8 cellular contexts compared by ENCODE assay signal in genomic region chr15:52528465-52529288, GRCh38. TPM values are rescaled to one million over a fixed set of nuclear protein-coding genes. Genes with fewer than 3 reads are reported as not detected.
DNase-seq lines count a peak whose midpoint lies in the region; ATAC-seq lines count a peak whose summit lies in the region.

MYO5A (minus strand) TSS chr15:52528880; CDS start chr15:52528806, 74 bp downstream.

- H3K4ac ChIP-seq in mesendoderm (ENCODE audit: low read depth, low read length), result peak within 1 kb of the TSS; percentile 20

- ATAC-seq in GM18907 (IDR thresholded peaks at IDR 0.05; ENCODE audit: unreplicated experiment) (peak; percentile 89), HG03135 (IDR thresholded peaks at IDR 0.05; ENCODE audit: unreplicated experiment) (peak; percentile 80)

- WGBS in mesendoderm (ENCODE audit: extremely low coverage, insufficient coverage, low lambda C conversion rate), result no CpG with 5 or more reads among the region's 103 CpGs

- no peak within 1 kb of the TSS for H2AK5ac ChIP-seq in mesendoderm (ENCODE audit: low read length)

- H2BK15ac ChIP-seq in mesendoderm (replicated peaks; ENCODE audit: low read depth), result no peak within 1 kb of the TSS

- peak within 1 kb of the TSS; percentile 72 for H3K27ac ChIP-seq in effector memory CD4-positive, alpha-beta T cell (ENCODE audit: insufficient read depth, low read length, poor library complexity, severe bottlenecking)
- peak within 1 kb of the TSS; percentile 65 for H3K27ac ChIP-seq in mesendoderm (ENCODE audit: low read depth, low read length)

- H3K4me2 ChIP-seq in mesendoderm (ENCODE audit: low read length), result peak within 1 kb of the TSS; percentile 94

- H2BK5ac ChIP-seq in mesendoderm (ENCODE audit: low read length), result no peak within 1 kb of the TSS

- H2BK120ac ChIP-seq in mesendoderm (ENCODE audit: low read depth, low read length), result no peak within 1 kb of the TSS

- H3K79me2 ChIP-seq in mesendoderm (ENCODE audit: control insufficient read depth, insufficient read depth, low read length), result no peaks in the 10 kb centered on the region

- H3K56ac ChIP-seq in mesendoderm (ENCODE audit: low read length), result peak within 1 kb of the TSS; percentile 79

- H4K8ac ChIP-seq in mesendoderm (ENCODE audit: low read depth, low read length), result no peak within 1 kb of the TSS

- peaks cover 9% of the 10 kb centered on the region for H3K4me1 ChIP-seq in effector memory CD4-positive, alpha-beta T cell (ENCODE audit: control insufficient read depth, insufficient read depth, low read length, poor library complexity, severe bottlenecking)
- peaks cover 5% of the 10 kb centered on the region for H3K4me1 ChIP-seq in mesendoderm (ENCODE audit: control insufficient read depth, low read depth, low read length)

- no peak within 1 kb of the TSS for H4K5ac ChIP-seq in mesendoderm (ENCODE audit: low read length)

- peak within 1 kb of the TSS; percentile 72 for H3K9ac ChIP-seq in mesendoderm (ENCODE audit: low read length)

- no peak within 1 kb of the TSS for H3K23ac ChIP-seq in mesendoderm (ENCODE audit: low read length)

- no peaks in the 10 kb centered on the region for H3K79me1 ChIP-seq in mesendoderm (ENCODE audit: low read length)

- peak; percentile 45 to 70 for DNase-seq in AML-193 (lab: John Stamatoyannopoulos, UW)
- DNase-seq in NCI-H524 (lab: John Stamatoyannopoulos, UW), result peak; percentile 50 to 69
- peak; percentile 43 to 66 for DNase-seq in activated CD8-positive, alpha-beta memory T cell treated with anti-CD3 and anti-CD28 coated beads for 1 hour (ENCODE audit: extremely low read depth in 1 of 2, low read depth in 1 of 2)
- DNase-seq in effector memory CD4-positive, alpha-beta T cell, result peak; percentile 69 to 74 (median 70)
- DNase-seq in mesendoderm, result peak; percentile 80
- DNase-seq in stimulated activated CD8-positive, alpha-beta memory T cell treated with anti-CD3 and anti-CD28 coated beads, Interleukin-15, amount 100 ng/mL, for 1 hour (ENCODE audit: low read depth), result peak; percentile 43

- no peaks in the 10 kb centered on the region for H3K9me3 ChIP-seq in effector memory CD4-positive, alpha-beta T cell (ENCODE audit: control insufficient read depth, low read length)

- peak within 1 kb of the TSS; percentile 76 for H3K4me3 ChIP-seq in effector memory CD4-positive, alpha-beta T cell (ENCODE audit: insufficient read depth, low read depth, low read length, poor library complexity, severe bottlenecking)
- H3K4me3 ChIP-seq in mesendoderm (ENCODE audit: low read length), result peak within 1 kb of the TSS; percentile 55

- no peaks in the 10 kb centered on the region for H3K36me3 ChIP-seq in effector memory CD4-positive, alpha-beta T cell (ENCODE audit: control insufficient read depth, insufficient read depth, low read length)
- H3K36me3 ChIP-seq in mesendoderm (ENCODE audit: control insufficient read depth, insufficient read depth, low read length), result no peaks in the 10 kb centered on the region

- H3K18ac ChIP-seq in mesendoderm (ENCODE audit: low read length), result no peak within 1 kb of the TSS

- no peaks in the 10 kb centered on the region for H3K27me3 ChIP-seq in effector memory CD4-positive, alpha-beta T cell (replicated peaks; ENCODE audit: control insufficient read depth, insufficient read depth, low read length, poor library complexity, severe bottlenecking)
- H3K27me3 ChIP-seq in mesendoderm (ENCODE audit: insufficient read depth, low read length, poor library complexity), result peaks cover 10% of the 10 kb centered on the region

RNA-seq across cellular contexts. Expression of gene MYO5A, which starts in this region (rescaled TPM):
- 7.5 TPM for polyA plus RNA-seq in mesendoderm (2013, experiment 1 of 2)
- polyA plus RNA-seq in mesendoderm (2013, experiment 2 of 2), result 8.2 TPM

Comparison
In these comparisons a context has a peak if more than half of its experiments do, and no peak if none do; other contexts are left out.
1. Peak in every context shown above with its lines: DNase-seq, ATAC-seq, H3K4me3 ChIP-seq and H3K27ac ChIP-seq.